Comparison of ENCODE assay signal across 33 cellular contexts in the genomic region with DNA sequence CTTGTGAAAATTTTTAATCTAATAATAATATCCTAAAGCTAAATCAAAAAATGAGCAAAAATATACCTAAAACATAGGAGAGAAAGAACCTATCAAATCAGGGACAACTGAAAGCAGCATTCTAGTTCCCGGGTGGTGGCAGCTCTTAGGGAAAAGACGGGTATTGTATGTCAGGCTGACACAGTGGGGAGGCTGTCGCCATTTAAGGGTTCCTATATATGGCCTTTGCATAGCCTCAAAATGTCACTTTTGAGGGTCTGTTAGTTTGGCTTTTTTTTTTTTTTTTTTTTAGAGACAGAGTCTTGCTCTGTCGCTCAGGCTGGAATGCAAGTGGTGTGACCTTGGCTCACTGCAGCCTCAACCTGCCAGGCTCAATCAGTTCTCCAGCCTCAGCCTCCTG.
"Had no signal": no experiment of that assay in that cellular context is flagged by ENCODE, and none has a peak within 500 bp of the region (broad histone marks: within the 10 kb centered on the region; RNA-seq: fewer than 3 reads in every experiment).

No MANE protein-coding gene starts in this region.

- H3K27me3 Mint-ChIP-seq: activated CD4-positive, alpha-beta memory T cell treated with anti-CD3 and anti-CD28 coated beads, Interleukin-2, amount 10 ng/mL, durations not matched to agents 7 days and 5 days; activated CD8-positive, alpha-beta memory T cell treated with anti-CD3 and anti-CD28 coated beads, Interleukin-2, amount 10 ng/mL, durations not matched to agents 7 days and 5 days; activated naive CD8-positive, alpha-beta T cell; activated naive CD8-positive, alpha-beta T cell treated with anti-CD3 and anti-CD28 coated beads, Interleukin-2, amount 50 U/mL, for 24 hours; central memory CD8-positive, alpha-beta T cell; T-cell; T-helper 17 cell had no signal

- H3K27ac Mint-ChIP-seq: activated CD4-positive, alpha-beta memory T cell treated with anti-CD3 and anti-CD28 coated beads, Interleukin-2, amount 10 ng/mL, durations not matched to agents 7 days and 5 days; activated CD8-positive, alpha-beta memory T cell treated with anti-CD3 and anti-CD28 coated beads, Interleukin-2, amount 10 ng/mL, durations not matched to agents 7 days and 5 days; activated naive CD4-positive, alpha-beta T cell treated with anti-CD3 and anti-CD28 coated beads, Interleukin-2, amount 10 ng/mL, durations not matched to agents 7 days and 5 days; activated naive CD8-positive, alpha-beta T cell; activated naive CD8-positive, alpha-beta T cell treated with anti-CD3 and anti-CD28 coated beads, Interleukin-2, amount 50 U/mL, for 24 hours; T-cell; T-helper 17 cell had no signal

- H3K27me3 ChIP-seq: brain microvascular endothelial cell, MG63, Peyer's patch, SJCRH30 had no signal

- H3K9me3 Mint-ChIP-seq: activated CD4-positive, alpha-beta memory T cell treated with anti-CD3 and anti-CD28 coated beads, Interleukin-2, amount 10 ng/mL, durations not matched to agents 7 days and 5 days; activated naive CD4-positive, alpha-beta T cell treated with anti-CD3 and anti-CD28 coated beads, Interleukin-2, amount 10 ng/mL, durations not matched to agents 7 days and 5 days; activated naive CD8-positive, alpha-beta T cell treated with anti-CD3 and anti-CD28 coated beads, Interleukin-2, amount 50 U/mL, for 24 hours; central memory CD8-positive, alpha-beta T cell; T-cell had no signal

- H3K27ac ChIP-seq: brain microvascular endothelial cell, Peyer's patch, SJCRH30, SK-N-MC, WERI-Rb-1 had no signal

- H3K4me3 ChIP-seq: MG63, Peyer's patch, SJCRH30, SK-N-MC had no signal

- H3K9me3 ChIP-seq: MG63, Peyer's patch, SJCRH30 had no signal

- H3K36me3 ChIP-seq: brain microvascular endothelial cell, MG63, Peyer's patch had no signal

- DNase-seq: activated CD4-positive, alpha-beta memory T cell treated with anti-CD3 and anti-CD28 coated beads, Interleukin-2, amount 10 ng/mL, durations not matched to agents 7 days and 5 days; activated CD4-positive, alpha-beta T cell treated with anti-CD3 and anti-CD28 coated beads for 1 hour; activated CD4-positive, alpha-beta T cell treated with anti-CD3 and anti-CD28 coated beads for 48 hours; activated CD4-positive, CD25-positive, alpha-beta regulatory T cell; activated CD8-positive, alpha-beta memory T cell treated with anti-CD3 and anti-CD28 coated beads for 24 hours; activated CD8-positive, alpha-beta memory T cell treated with anti-CD3 and anti-CD28 coated beads, Interleukin-2, amount 10 ng/mL, durations not matched to agents 7 days and 5 days; activated CD8-positive, alpha-beta memory T cell treated with anti-CD3 and anti-CD28 coated beads, Interleukin-2, amount 50 U/mL, for 48 hours; activated effector memory CD4-positive, alpha-beta T cell treated with Interleukin-2 at 50 U/mL for 16 hours; activated naive CD4-positive, alpha-beta T cell treated with anti-CD3 and anti-CD28 coated beads, Interleukin-2, amount 10 ng/mL, durations not matched to agents 7 days and 5 days; activated naive CD8-positive, alpha-beta T cell treated with anti-CD3 and anti-CD28 coated beads, Interleukin-2, amount 50 U/mL, for 24 hours; activated T-cell treated with anti-CD3 and anti-CD28 coated beads, Interleukin-2, amount 50 U/mL, for 48 hours; anterior cingulate cortex; brain microvascular endothelial cell; Kasumi-1; KG1; MG63; NCI-H1048; NCI-H1105 treated with DMSO at 0.1 percent for 48 hours; NCI-H1436; NCI-H1694 treated with DMSO at 0.1 percent for 48 hours; NCI-H2029; NCI-H345; NCI-H524 treated with DMSO at 0.1 percent for 48 hours; PC-3; Peyer's patch; SHP77; SJCRH30; T-cell; T-helper 17 cell; WERI-Rb-1 had no signal

- ATAC-seq: activated CD8-positive, alpha-beta memory T cell treated with anti-CD3 and anti-CD28 coated beads, Interleukin-2, amount 10 ng/mL, durations not matched to agents 7 days and 5 days; activated naive CD8-positive, alpha-beta T cell treated with anti-CD3 and anti-CD28 coated beads, Interleukin-2, amount 50 U/mL, for 24 hours; PC-3; T-cell; T-helper 17 cell had no signal

- H3K4me3 Mint-ChIP-seq: activated CD4-positive, alpha-beta memory T cell treated with anti-CD3 and anti-CD28 coated beads, Interleukin-2, amount 10 ng/mL, durations not matched to agents 7 days and 5 days; activated CD8-positive, alpha-beta memory T cell treated with anti-CD3 and anti-CD28 coated beads, Interleukin-2, amount 10 ng/mL, durations not matched to agents 7 days and 5 days; activated naive CD4-positive, alpha-beta T cell treated with anti-CD3 and anti-CD28 coated beads, Interleukin-2, amount 10 ng/mL, durations not matched to agents 7 days and 5 days; activated naive CD8-positive, alpha-beta T cell; activated naive CD8-positive, alpha-beta T cell treated with anti-CD3 and anti-CD28 coated beads, Interleukin-2, amount 50 U/mL, for 24 hours; central memory CD8-positive, alpha-beta T cell; T-cell; T-helper 17 cell had no signal
